1 cellular context compared by ENCODE assay signal in genomic region chr1:44688760-44689446, GRCh38.
TF ChIP-seq lines count a peak whose summit lies in the region.

No MANE protein-coding gene starts in this region.

TF ChIP-seq in HepG2, 621 proteins besides CTCF, POLR2A, EP300 and RAD21:
- peak; percentile 21 for TF ChIP-seq TEAD3 (CRISPR knock-in tag; optimal IDR thresholded peaks at IDR 0.05; ENCODE audit: borderline replicate concordance)
- peak; percentile 37 for TF ChIP-seq ZEB1 (IDR thresholded peaks at IDR 0.05; ENCODE audit: insufficient replicate concordance, low read depth)
- no peak for TF ChIP-seq KDM1A (CRISPR knock-in tag; IDR thresholded peaks at IDR 0.05)
- peak; percentile 26; the same call in 1 of the 2 replicates for TF ChIP-seq FOSL1 (CRISPR knock-in tag; IDR thresholded peaks at IDR 0.05; ENCODE audit: borderline replicate concordance)
- peak; percentile 82 for TF ChIP-seq FOSL2 (CRISPR knock-in tag; IDR thresholded peaks at IDR 0.05)
- no peak for TF ChIP-seq TOPORS (CRISPR knock-in tag; IDR thresholded peaks at IDR 0.05)
TF ChIP-seq in HepG2: peak in this region for 4.
